In genomic region chr3:64911138-64911537, GRCh38 we compare ENCODE assay signal across 16 cellular contexts.
DNase-seq lines count a peak whose midpoint lies in the region; ATAC-seq, FAIRE-seq and TF ChIP-seq lines count a peak whose summit lies in the region.
"Had no signal": no experiment of that assay in that cellular context is flagged by ENCODE, and none has a peak within 500 bp of the region (broad histone marks: within the 10 kb centered on the region; RNA-seq: fewer than 3 reads in every experiment).

No MANE protein-coding gene starts in this region.

- peaks cover 18% of the 10 kb centered on the region for H3K4me1 ChIP-seq in cardiac muscle cell (ENCODE audit: low read depth)
- peaks cover 16% of the 10 kb centered on the region for H3K4me1 ChIP-seq in right cardiac atrium (ENCODE audit: control insufficient read depth, insufficient read depth, low read length)
- peaks cover 0 to 23% (median 8%) of the 10 kb centered on the region in 4 donors for H3K4me1 ChIP-seq in sigmoid colon
- H3K4me1 ChIP-seq: HAP-1 had no signal

- TF ChIP-seq EP300 in sigmoid colon (IDR thresholded peaks at IDR 0.05): no peak

- in situ Hi-C loops in GM13977 (cut with MboI; ENCODE audit: low pct_unique_long_range_greater_than_20kb, low sequenced_read_pairs, unreplicated experiment): no loop called here

- peak overlapping the region; percentile 92 for H3K27ac ChIP-seq in cardiac muscle cell
- no peak overlapping the region for H3K27ac ChIP-seq in right cardiac atrium (ENCODE audit: low read length)
- H3K27ac ChIP-seq in sigmoid colon: no peak overlapping the region

- TF ChIP-seq POLR2A in sigmoid colon (IDR thresholded peaks at IDR 0.05): no peak

- intact Hi-C loops in right cardiac atrium (cut with DNase I) (no loop called here), sigmoid colon (cut with DNase I) (no loop called here)

- H3K36me3 ChIP-seq in cardiac muscle cell: no peaks in the 10 kb centered on the region
- H3K36me3 ChIP-seq in sigmoid colon: no peaks in the 10 kb centered on the region
- H3K36me3 ChIP-seq: HAP-1 had no signal

- peak; percentile 53 for FAIRE-seq in RCC 7860 (lab: Jason Lieb, UNC)
- FAIRE-seq: A204.1, GM12878, H1, HepG2, HTR-8/SVneo had no signal

- DNase-seq in cardiac muscle cell (ENCODE audit: low read depth in 1 of 2, low spot score in 1 of 2) (no peak), right cardiac atrium (no peak), RCC 7860 (ENCODE audit: low spot score) (peak; percentile 51), kidney tubule cell (ENCODE audit: low spot score) (peak; percentile 92), GM13977 (ENCODE audit: low spot score) (no peak), sigmoid colon (no peak)
- DNase-seq: C1 segment of cervical spinal cord; CD4-positive, alpha-beta T cell; DMS79 had no signal

- no peak for TF ChIP-seq CTCF in cardiac muscle cell (IDR thresholded peaks at IDR 0.05; ENCODE audit: low read depth, low read length)
- no peak for TF ChIP-seq CTCF in GM13977 (IDR thresholded peaks at IDR 0.05; ENCODE audit: extremely low read depth, insufficient read depth, missing control alignments)
- TF ChIP-seq CTCF in sigmoid colon (IDR thresholded peaks at IDR 0.05): no peak

- WGBS in right cardiac atrium: 83% methylated on average over 2 of the region's 2 CpGs
- 84 to 85% methylated on average over 2 of the region's 2 CpGs for WGBS in sigmoid colon, 2 donors

- ATAC-seq in right cardiac atrium: no peak
- no peak for ATAC-seq in GM19035 (IDR thresholded peaks at IDR 0.05; ENCODE audit: unreplicated experiment)
- ATAC-seq: GM12878, HepG2 had no signal

- H3K9me3 ChIP-seq in cardiac muscle cell (ENCODE audit: low read depth) (no peaks in the 10 kb centered on the region), right cardiac atrium (ENCODE audit: control insufficient read depth, low read length) (no peaks in the 10 kb centered on the region), sigmoid colon (no peaks in the 10 kb centered on the region)
- H3K9me3 ChIP-seq: HAP-1 had no signal

- H3K4me3 ChIP-seq in cardiac muscle cell (no peak overlapping the region), right cardiac atrium (ENCODE audit: low read length) (no peak overlapping the region), sigmoid colon (no peak overlapping the region)
- H3K4me3 ChIP-seq: GM12878, HAP-1 had no signal

- H3K27me3 ChIP-seq in cardiac muscle cell (no peaks in the 10 kb centered on the region), right cardiac atrium (ENCODE audit: control insufficient read depth, insufficient read depth) (no peaks in the 10 kb centered on the region), sigmoid colon (no peaks in the 10 kb centered on the region)

Comparison
In these comparisons a context has a peak if more than half of its experiments do, and no peak if none do; other contexts are left out.
1. DNase-seq: peak in RCC 7860 (single experiment) and kidney tubule cell (single experiment); none in cardiac muscle cell (0 of 2), right cardiac atrium (0 of 3), GM13977 (single experiment) and sigmoid colon (single experiment).